In genomic region chr11:114237321-114238280, GRCh38 we compare ENCODE assay signal across 26 cellular contexts. TPM values are rescaled to one million over a fixed set of nuclear protein-coding genes. Genes with fewer than 3 reads are reported as not detected.
DNase-seq lines count a peak whose midpoint lies in the region; ATAC-seq and TF ChIP-seq lines count a peak whose summit lies in the region.
"Had no signal": no experiment of that assay in that cellular context is flagged by ENCODE, and none has a peak within 500 bp of the region (broad histone marks: within the 10 kb centered on the region; RNA-seq: fewer than 3 reads in every experiment).

No MANE protein-coding gene starts in this region.

- H3K27me3 ChIP-seq in psoas muscle (ENCODE audit: insufficient read depth in 3 of 3, low read length in 2 of 3) = no peaks in the 10 kb centered on the region
- H3K27me3 ChIP-seq: dorsolateral prefrontal cortex, sigmoid colon had no signal

- H3K36me3 ChIP-seq in psoas muscle (ENCODE audit: insufficient read depth in 1 of 2, low read depth in 1 of 2) = peaks cover 0 to 31% of the 10 kb centered on the region in 2 donors

- H3K27me3 Mint-ChIP-seq in mesothelial cell of epicardium (ENCODE audit: low read depth) = peaks cover 74% of the 10 kb centered on the region
- H3K27me3 Mint-ChIP-seq: activated naive CD4-positive, alpha-beta T cell treated with anti-CD3 and anti-CD28 coated beads, Interleukin-2, amount 50 U/mL, for 24 hours; stimulated activated naive CD8-positive, alpha-beta T cell treated with anti-CD3 and anti-CD28 coated beads, Interleukin-15, Interleukin-2, amounts not matched to agents 100 ng/mL and 50 ng/mL, for 24 hours had no signal

- DNase-seq in HCEC 1CT (peak; percentile 69), fibroblast of gingiva (ENCODE audit: low read depth) (peak; percentile 79), psoas muscle (no peak), SW 1271 (lab: John Stamatoyannopoulos, UW) (no peak), mesothelial cell of epicardium (ENCODE audit: low spot score in 2 of 2, unreplicated experiment in 2 of 2) (no peak)
- DNase-seq: activated CD4-positive, alpha-beta T cell treated with anti-CD3 and anti-CD28 coated beads, Interleukin-2, amount 50 U/mL, for 4 hours; activated CD4-positive, CD25-positive, alpha-beta regulatory T cell; activated CD8-positive, alpha-beta memory T cell treated with anti-CD3 and anti-CD28 coated beads, Interleukin-2, amount 50 U/mL, for 4 hours; aorta; DMS153; dorsolateral prefrontal cortex; kidney; lower lobe of right lung; NCI-H1105 treated with DMSO at 0.1 percent for 48 hours; NCI-H1930; NCI-H69; posterior cingulate gyrus; sigmoid colon; T-cell had no signal

- intact Hi-C loops in psoas muscle (cut with DNase I) = no loop called here

- no peak overlapping the region for H3K4me3 ChIP-seq in psoas muscle
- H3K4me3 ChIP-seq: dorsolateral prefrontal cortex, lower lobe of right lung, sigmoid colon had no signal

- no peak for ATAC-seq in psoas muscle
- ATAC-seq in HG02623 (IDR thresholded peaks at IDR 0.05; ENCODE audit: unreplicated experiment) = no peak
- ATAC-seq: lower lobe of right lung, T-cell had no signal

- peaks cover 7% of the 10 kb centered on the region for H3K4me1 Mint-ChIP-seq in mesothelial cell of epicardium
- H3K4me1 Mint-ChIP-seq: activated naive CD4-positive, alpha-beta T cell treated with anti-CD3 and anti-CD28 coated beads, Interleukin-2, amount 50 U/mL, for 24 hours; IgD-negative memory B cell; T-cell had no signal

- WGBS in psoas muscle, 3 donors = 67 to 82% (median 70%) methylated on average over 16 of the region's 16 CpGs

- H3K27ac ChIP-seq in VCaP (peak overlapping the region; percentile 86; the same call in 1 of the 2 replicates), psoas muscle (peak overlapping the region; percentile 78)
- H3K27ac ChIP-seq: lower lobe of right lung had no signal

- H3K4me1 ChIP-seq in psoas muscle = peaks cover 93% of the 10 kb centered on the region

- H3K9me3 Mint-ChIP-seq in mesothelial cell of epicardium = no peaks in the 10 kb centered on the region
- H3K9me3 Mint-ChIP-seq: activated naive CD4-positive, alpha-beta T cell treated with anti-CD3 and anti-CD28 coated beads, Interleukin-2, amount 50 U/mL, for 24 hours; IgD-negative memory B cell; stimulated activated naive CD8-positive, alpha-beta T cell treated with anti-CD3 and anti-CD28 coated beads, Interleukin-15, Interleukin-2, amounts not matched to agents 100 ng/mL and 50 ng/mL, for 24 hours; T-cell had no signal

- H3K36me3 Mint-ChIP-seq in mesothelial cell of epicardium = no peaks in the 10 kb centered on the region
- H3K36me3 Mint-ChIP-seq: activated naive CD4-positive, alpha-beta T cell treated with anti-CD3 and anti-CD28 coated beads, Interleukin-2, amount 50 U/mL, for 24 hours; IgD-negative memory B cell; T-cell had no signal

- H3K27ac Mint-ChIP-seq in mesothelial cell of epicardium = no peak overlapping the region
- H3K27ac Mint-ChIP-seq: activated naive CD4-positive, alpha-beta T cell treated with anti-CD3 and anti-CD28 coated beads, Interleukin-2, amount 50 U/mL, for 24 hours; IgD-negative memory B cell; stimulated activated naive CD8-positive, alpha-beta T cell treated with anti-CD3 and anti-CD28 coated beads, Interleukin-15, Interleukin-2, amounts not matched to agents 100 ng/mL and 50 ng/mL, for 24 hours; T-cell had no signal

- H3K4me3 Mint-ChIP-seq in mesothelial cell of epicardium = no peak overlapping the region
- H3K4me3 Mint-ChIP-seq: activated naive CD4-positive, alpha-beta T cell treated with anti-CD3 and anti-CD28 coated beads, Interleukin-2, amount 50 U/mL, for 24 hours; IgD-negative memory B cell; stimulated activated naive CD8-positive, alpha-beta T cell treated with anti-CD3 and anti-CD28 coated beads, Interleukin-15, Interleukin-2, amounts not matched to agents 100 ng/mL and 50 ng/mL, for 24 hours; T-cell had no signal

- no peaks in the 10 kb centered on the region for H3K9me3 ChIP-seq in psoas muscle
- H3K9me3 ChIP-seq: lower lobe of right lung, sigmoid colon had no signal

- TF ChIP-seq CTCF in VCaP (conservative IDR thresholded peaks at IDR 0.05) = no peak
- TF ChIP-seq CTCF in psoas muscle (IDR thresholded peaks at IDR 0.05) = no peak
- no peak for TF ChIP-seq CTCF in mesothelial cell of epicardium (IDR thresholded peaks at IDR 0.05; ENCODE audit: unreplicated experiment)

RNA-seq across cellular contexts. Expression of gene NNMT, which starts 58.6 kb away (rescaled TPM):
- total RNA-seq in psoas muscle = 1,000 to 10,000 TPM in 1 of 4 donors, 100 to 1,000 TPM in 3; 165 to 2,602 (median 604) TPM
- polyA plus RNA-seq in psoas muscle = 1,000 to 10,000 TPM in 2 of 3 donors, 100 to 1,000 TPM in 1; 649 to 3,089 (median 1,851) TPM
- 0.54 to 2.4 TPM (median 2.3 TPM) in 3 replicates for total RNA-seq in mesothelial cell of epicardium
- total RNA-seq: H1 had no signal
- polyA plus RNA-seq: H1, IgD-negative memory B cell, neural cell had no signal

Comparison
In these comparisons a context has a peak if more than half of its experiments do, and no peak if none do; other contexts are left out.
1. DNase-seq: peak in HCEC 1CT (single experiment) and fibroblast of gingiva (single experiment); none in psoas muscle (0 of 2), SW 1271 (0 of 2) and mesothelial cell of epicardium (0 of 2).
2. RNA of gene NNMT, which starts 58.6 kb away (total RNA-seq): 165 to 2,602 TPM in psoas muscle; 0.54 to 2.4 TPM in mesothelial cell of epicardium; every median in the first group is over 10 times any median in the second.